In genomic region chr3:158642005-158642404, GRCh38 we compare ENCODE assay signal across 23 cellular contexts. TPM values are rescaled to one million over a fixed set of nuclear protein-coding genes. Genes with fewer than 3 reads are reported as not detected.
"Had no signal": no experiment of that assay in that cellular context is flagged by ENCODE, and none has a peak within 500 bp of the region (broad histone marks: within the 10 kb centered on the region; RNA-seq: fewer than 3 reads in every experiment).

No MANE protein-coding gene starts in this region.

- H3K36me3 ChIP-seq: ovary had no signal

- H3K4me3 ChIP-seq: dorsolateral prefrontal cortex, hepatocyte, lung, ovary, psoas muscle, transverse colon had no signal

- H3K27ac Mint-ChIP-seq: activated B cell treated with CpG ODN at 0.5 μM for 24 hours; activated CD4-positive, alpha-beta T cell treated with anti-CD3 and anti-CD28 coated beads, Interleukin-2, amount 10 ng/mL, durations not matched to agents 7 days and 5 days; activated naive CD8-positive, alpha-beta T cell treated with anti-CD3 and anti-CD28 coated beads, Interleukin-2, amount 10 ng/mL, durations not matched to agents 7 days and 5 days; brain; endodermal cell; stimulated activated naive CD8-positive, alpha-beta T cell treated with anti-CD3 and anti-CD28 coated beads, Interleukin-15, Interleukin-2, amounts not matched to agents 100 ng/mL and 50 ng/mL, for 24 hours had no signal

- H3K27ac ChIP-seq: dorsolateral prefrontal cortex, epithelial cell of prostate, foreskin keratinocyte, hepatocyte, ovary, psoas muscle, transverse colon had no signal

- H3K36me3 Mint-ChIP-seq: activated naive CD8-positive, alpha-beta T cell treated with anti-CD3 and anti-CD28 coated beads, Interleukin-2, amount 10 ng/mL, durations not matched to agents 7 days and 5 days; natural killer cell had no signal

- H3K4me3 Mint-ChIP-seq: activated B cell treated with CpG ODN at 0.5 μM for 24 hours; activated CD4-positive, alpha-beta T cell treated with anti-CD3 and anti-CD28 coated beads, Interleukin-2, amount 10 ng/mL, durations not matched to agents 7 days and 5 days; activated naive CD8-positive, alpha-beta T cell treated with anti-CD3 and anti-CD28 coated beads, Interleukin-2, amount 10 ng/mL, durations not matched to agents 7 days and 5 days; endodermal cell; natural killer cell; stimulated activated naive CD8-positive, alpha-beta T cell treated with anti-CD3 and anti-CD28 coated beads, Interleukin-15, Interleukin-2, amounts not matched to agents 100 ng/mL and 50 ng/mL, for 24 hours had no signal

- ATAC-seq: foreskin keratinocyte, left cardiac atrium, natural killer cell, psoas muscle, right cardiac atrium had no signal

- H3K9me3 ChIP-seq: ovary, psoas muscle, SK-N-SH, transverse colon had no signal

- H3K27me3 ChIP-seq: dorsolateral prefrontal cortex, foreskin keratinocyte, hepatocyte, ovary, transverse colon had no signal

- H3K9me3 Mint-ChIP-seq: activated B cell treated with CpG ODN at 0.5 μM for 24 hours; activated CD4-positive, alpha-beta T cell treated with anti-CD3 and anti-CD28 coated beads, Interleukin-2, amount 10 ng/mL, durations not matched to agents 7 days and 5 days; activated naive CD8-positive, alpha-beta T cell treated with anti-CD3 and anti-CD28 coated beads, Interleukin-2, amount 10 ng/mL, durations not matched to agents 7 days and 5 days; brain; natural killer cell; stimulated activated naive CD8-positive, alpha-beta T cell treated with anti-CD3 and anti-CD28 coated beads, Interleukin-15, Interleukin-2, amounts not matched to agents 100 ng/mL and 50 ng/mL, for 24 hours had no signal

- H3K27me3 Mint-ChIP-seq: activated B cell treated with CpG ODN at 0.5 μM for 24 hours; activated CD4-positive, alpha-beta T cell treated with anti-CD3 and anti-CD28 coated beads, Interleukin-2, amount 10 ng/mL, durations not matched to agents 7 days and 5 days; activated naive CD8-positive, alpha-beta T cell treated with anti-CD3 and anti-CD28 coated beads, Interleukin-2, amount 10 ng/mL, durations not matched to agents 7 days and 5 days; stimulated activated naive CD8-positive, alpha-beta T cell treated with anti-CD3 and anti-CD28 coated beads, Interleukin-15, Interleukin-2, amounts not matched to agents 100 ng/mL and 50 ng/mL, for 24 hours had no signal

- DNase-seq: activated B cell treated with CpG ODN at 0.5 μM for 24 hours; activated CD4-positive, alpha-beta T cell treated with anti-CD3 and anti-CD28 coated beads, Interleukin-2, amount 10 ng/mL, durations not matched to agents 7 days and 5 days; activated gamma-delta T cell treated with Interleukin-2 at 50 U/mL for 16 hours; activated naive CD8-positive, alpha-beta T cell treated with anti-CD3 and anti-CD28 coated beads, Interleukin-2, amount 10 ng/mL, durations not matched to agents 7 days and 5 days; activated T-cell treated with anti-CD3 and anti-CD28 coated beads, Interleukin-2, amount 50 U/mL, for 1 hour; caudate nucleus; dorsolateral prefrontal cortex; endodermal cell; foreskin keratinocyte; left cardiac atrium; natural killer cell; ovary; psoas muscle; right cardiac atrium; SK-N-SH; stimulated activated CD4-positive, alpha-beta T cell treated with anti-CD3 and anti-CD28 coated beads, Interleukin-2, amount 100 ng/mL, for 24 hours; T-helper 9 cell; transverse colon had no signal

RNA-seq across cellular contexts. Expression of gene LXN, which starts 30.4 kb away (rescaled TPM):
- polyA plus RNA-seq: SK-N-SH had no signal
